ENCODE assay signal across 28 cellular contexts in genomic region chr2:39858681-39859080, GRCh38.
"Had no signal": no experiment of that assay in that cellular context is flagged by ENCODE, and none has a peak within 500 bp of the region (broad histone marks: within the 10 kb centered on the region; RNA-seq: fewer than 3 reads in every experiment).

No MANE protein-coding gene starts in this region.

- H2AFZ ChIP-seq: hepatocyte had no signal

- DNase-seq: dorsolateral prefrontal cortex; effector CD4-positive, alpha-beta T cell; foreskin keratinocyte; heart left ventricle; kidney glomerular epithelial cell; left colon; left ventricle myocardium inferior; lower lobe of right lung; naive thymus-derived CD8-positive, alpha-beta T cell; nephron progenitor cell; nucleus accumbens; ovary; posterior cingulate gyrus; psoas muscle; right cardiac atrium; spleen; stimulated activated naive B cell treated with anti-CD40 and anti-IgM and Interleukin-4, amounts not matched to agents 10 μg/mL and 1 μg/mL and 100 μg/mL, for 72 hours; transverse colon; upper lobe of right lung; uterus had no signal

- H3K4me3 ChIP-seq: dorsolateral prefrontal cortex, gastroesophageal sphincter, heart left ventricle, hepatocyte, left ventricle myocardium inferior, lower lobe of right lung, ovary, psoas muscle, skin epidermis, spleen, thoracic aorta, transverse colon, upper lobe of right lung, uterus had no signal

- H3K4me1 ChIP-seq: gastroesophageal sphincter, heart left ventricle, left ventricle myocardium inferior, lower lobe of right lung, psoas muscle, spleen, transverse colon, upper lobe of right lung, uterus had no signal

- FAIRE-seq: colon, islet of Langerhans had no signal

- H3K4me2 ChIP-seq: hepatocyte had no signal

- ATAC-seq: esophagus mucosa; foreskin keratinocyte; gastroesophageal sphincter; heart left ventricle; left colon; lower lobe of right lung; naive thymus-derived CD8-positive, alpha-beta T cell; psoas muscle; right cardiac atrium; stimulated activated naive B cell treated with anti-CD40 and anti-IgM and Interleukin-4, amounts not matched to agents 10 μg/mL and 1 μg/mL and 100 μg/mL, for 72 hours; upper lobe of right lung had no signal

- H3K79me2 ChIP-seq: hepatocyte had no signal

- H3K27ac ChIP-seq: dorsolateral prefrontal cortex, epithelial cell of prostate, foreskin keratinocyte, gastroesophageal sphincter, heart left ventricle, hepatocyte, left ventricle myocardium inferior, lower lobe of right lung, ovary, psoas muscle, skin epidermis, spleen, thoracic aorta, transverse colon, upper lobe of right lung, uterus had no signal

- H3K9me3 ChIP-seq: gastroesophageal sphincter, heart left ventricle, left ventricle myocardium inferior, lower lobe of right lung, ovary, psoas muscle, thoracic aorta, transverse colon, upper lobe of right lung, uterus had no signal

- H3K36me3 ChIP-seq: gastroesophageal sphincter, heart left ventricle, left ventricle myocardium inferior, lower lobe of right lung, ovary, spleen, thoracic aorta, transverse colon, upper lobe of right lung, uterus had no signal

- H3K27me3 ChIP-seq: dorsolateral prefrontal cortex, foreskin keratinocyte, gastroesophageal sphincter, heart left ventricle, hepatocyte, ovary, spleen, transverse colon, upper lobe of right lung, uterus had no signal
